16 cellular contexts compared by ENCODE assay signal in genomic region chr12:7929069-7929792, GRCh38. TPM values are rescaled to one million over a fixed set of nuclear protein-coding genes. Genes with fewer than 3 reads are reported as not detected.
DNase-seq lines count a peak whose midpoint lies in the region; ATAC-seq, FAIRE-seq and TF ChIP-seq lines count a peak whose summit lies in the region.
"Had no signal": no experiment of that assay in that cellular context is flagged by ENCODE, and none has a peak within 500 bp of the region (broad histone marks: within the 10 kb centered on the region; RNA-seq: fewer than 3 reads in every experiment).

No MANE protein-coding gene starts in this region.

- H2AFZ ChIP-seq in astrocyte (ENCODE audit: low read depth, low read length) (no peak overlapping the region), parathyroid adenoma (peak overlapping the region; percentile 17)

- H3K79me2 ChIP-seq in astrocyte (ENCODE audit: insufficient read depth, low read length), result peaks cover 32% of the 10 kb centered on the region
- H3K79me2 ChIP-seq in parathyroid adenoma, result no peaks in the 10 kb centered on the region

- ATAC-seq in activated T-cell treated with anti-CD3 and anti-CD28 coated beads, Interleukin-2, amount 50 U/mL, for 72 hours (replicated peaks in 1 of 2), result no peak
- ATAC-seq in heart right ventricle, result no peak

- peaks cover 23 to 54% of the 10 kb centered on the region in 2 donors for H3K36me3 Mint-ChIP-seq in activated T-cell treated with anti-CD3 and anti-CD28 coated beads, Interleukin-2, amount 50 U/mL, for 72 hours (ENCODE audit: insufficient read depth in 2 of 2)
- peaks cover 20% of the 10 kb centered on the region for H3K36me3 Mint-ChIP-seq in astrocyte (ENCODE audit: low read depth, unreplicated experiment)

- H3K27me3 Mint-ChIP-seq in activated T-cell treated with anti-CD3 and anti-CD28 coated beads, Interleukin-2, amount 50 U/mL, for 72 hours (ENCODE audit: low read depth), result no peaks in the 10 kb centered on the region
- no peaks in the 10 kb centered on the region for H3K27me3 Mint-ChIP-seq in astrocyte (ENCODE audit: low read depth, unreplicated experiment)

- no peaks in the 10 kb centered on the region for H3K9me3 Mint-ChIP-seq in activated T-cell treated with anti-CD3 and anti-CD28 coated beads, Interleukin-2, amount 50 U/mL, for 72 hours
- H3K9me3 Mint-ChIP-seq in astrocyte (ENCODE audit: unreplicated experiment), result no peaks in the 10 kb centered on the region

- peaks cover 58% of the 10 kb centered on the region for H3K36me3 ChIP-seq in astrocyte (ENCODE audit: insufficient read depth, low read length)
- H3K36me3 ChIP-seq in parathyroid adenoma (ENCODE audit: control insufficient read depth, insufficient read depth, low read length), result no peaks in the 10 kb centered on the region
- H3K36me3 ChIP-seq in heart right ventricle, result peaks cover 0 to 95% (median 39%) of the 10 kb centered on the region in 9 donors
- peaks cover 0 to 64% (median 0%) of the 10 kb centered on the region in 3 donors for H3K36me3 ChIP-seq in Peyer's patch

- H3K9ac ChIP-seq in astrocyte (ENCODE audit: low read length) (no peak overlapping the region), parathyroid adenoma (no peak overlapping the region)

- WGBS in heart right ventricle, 2 donors, result 39 to 56% methylated on average over 6 to 8 of the region's 8 CpGs

- H3K27ac ChIP-seq in astrocyte (ENCODE audit: low read depth, low read length) (no peak overlapping the region), parathyroid adenoma (no peak overlapping the region), heart right ventricle (no peak overlapping the region), Peyer's patch (no peak overlapping the region)

- H3K27me3 ChIP-seq in astrocyte (ENCODE audit: insufficient read depth, low read length) (no peaks in the 10 kb centered on the region), parathyroid adenoma (ENCODE audit: control insufficient read depth, insufficient read depth, low read length) (no peaks in the 10 kb centered on the region), heart right ventricle (no peaks in the 10 kb centered on the region), Peyer's patch (no peaks in the 10 kb centered on the region)

- no peaks in the 10 kb centered on the region for H3K9me3 ChIP-seq in astrocyte (ENCODE audit: insufficient read depth, low read depth, low read length)
- H3K9me3 ChIP-seq in parathyroid adenoma (ENCODE audit: control insufficient read depth, low read length), result no peaks in the 10 kb centered on the region
- H3K9me3 ChIP-seq in heart right ventricle, result no peaks in the 10 kb centered on the region
- no peaks in the 10 kb centered on the region for H3K9me3 ChIP-seq in Peyer's patch

- peak overlapping the region in 1 of 2 donors; percentile 46 for H3K4me3 Mint-ChIP-seq in activated T-cell treated with anti-CD3 and anti-CD28 coated beads, Interleukin-2, amount 50 U/mL, for 72 hours
- H3K4me3 Mint-ChIP-seq in astrocyte (ENCODE audit: unreplicated experiment), result no peak overlapping the region

- TF ChIP-seq CTCF in astrocyte (IDR thresholded peaks at IDR 0.05; ENCODE audit: insufficient read depth, low read depth, low read length) (no peak), parathyroid adenoma (IDR thresholded peaks at IDR 0.05) (no peak), heart right ventricle (IDR thresholded peaks at IDR 0.05) (no peak), Peyer's patch (IDR thresholded peaks at IDR 0.05) (no peak)

- H3K4me3 ChIP-seq in astrocyte (ENCODE audit: insufficient read depth, low read depth, low read length) (no peak overlapping the region), parathyroid adenoma (ENCODE audit: low read depth, low read length) (no peak overlapping the region), heart right ventricle (no peak overlapping the region), Peyer's patch (no peak overlapping the region)

- peaks cover 57% of the 10 kb centered on the region for H4K20me1 ChIP-seq in astrocyte (ENCODE audit: insufficient read depth, low read length)

- no peak for FAIRE-seq in astrocyte (lab: Jason Lieb, UNC)
- FAIRE-seq: frontal cortex had no signal

- peak overlapping the region; percentile 87 for H3K27ac Mint-ChIP-seq in activated T-cell treated with anti-CD3 and anti-CD28 coated beads, Interleukin-2, amount 50 U/mL, for 72 hours
- peak overlapping the region; percentile 34 for H3K27ac Mint-ChIP-seq in astrocyte (ENCODE audit: unreplicated experiment)

- DNase-seq in activated T-cell treated with anti-CD3 and anti-CD28 coated beads, Interleukin-2, amount 50 U/mL, for 72 hours, result no peak
- DNase-seq in activated T-cell treated with anti-CD3 and anti-CD28 coated beads, Interleukin-2, amount 50 U/mL, for 48 hours, result no peak
- DNase-seq in NCI-H2029 (lab: John Stamatoyannopoulos, UW) (peak; percentile 18), astrocyte (ENCODE audit: low read depth) (no peak), heart right ventricle (no peak), Peyer's patch (no peak)
- DNase-seq in NK-92 treated with Interleukin-12 subunit alpha and Interleukin-12 subunit beta, amount 100 ng/mL, for 24 hours (lab: John Stamatoyannopoulos, UW), result no peak
- DNase-seq: activated CD4-positive, alpha-beta T cell treated with anti-CD3 and anti-CD28 coated beads, Interleukin-2, amount 50 U/mL, for 48 hours; activated gamma-delta T cell treated with Interleukin-2 at 50 U/mL for 16 hours; DMS 273 treated with DMSO at 0.1 percent for 48 hours; IMR-90; MV-4-11; NCI-H510A had no signal

- intact Hi-C loops in heart right ventricle (cut with DNase I), result no loop called here

- no peak for TF ChIP-seq POLR2A in Peyer's patch (IDR thresholded peaks at IDR 0.05)

- H3K4me1 ChIP-seq in astrocyte (ENCODE audit: insufficient read depth, low read length), result peaks cover 3% of the 10 kb centered on the region
- H3K4me1 ChIP-seq in parathyroid adenoma, result no peaks in the 10 kb centered on the region
- H3K4me1 ChIP-seq in heart right ventricle, result peaks cover 0 to 62% (median 7%) of the 10 kb centered on the region in 9 donors
- no peaks in the 10 kb centered on the region for H3K4me1 ChIP-seq in Peyer's patch

- H3K4me1 Mint-ChIP-seq in activated T-cell treated with anti-CD3 and anti-CD28 coated beads, Interleukin-2, amount 50 U/mL, for 72 hours (ENCODE audit: low read depth), result peaks cover 43% of the 10 kb centered on the region
- H3K4me1 Mint-ChIP-seq in astrocyte (ENCODE audit: low read depth, unreplicated experiment), result no peaks in the 10 kb centered on the region

- H3K4me2 ChIP-seq in astrocyte (ENCODE audit: low read length) (no peak overlapping the region), parathyroid adenoma (ENCODE audit: low read length) (no peak overlapping the region)

RNA-seq across cellular contexts. Expression of gene SLC2A3, which starts 6.8 kb away (rescaled TPM):
- total RNA-seq in activated T-cell treated with anti-CD3 and anti-CD28 coated beads, Interleukin-2, amount 50 U/mL, for 72 hours, result 100 to 1,000 TPM; 312 to 509 TPM
- total RNA-seq in astrocyte, result 178 and 389 TPM in 2 replicates
- total RNA-seq in heart right ventricle, result 100 to 1,000 TPM in 1 of 10 donors, 10 to 100 TPM in 8, 1 to 10 TPM in 1; 9.1 to 109 (median 15.7) TPM
- polyA plus RNA-seq in heart right ventricle, result 1 to 10 TPM; 3.9 to 6.4 TPM
- total RNA-seq in Peyer's patch, result 10 to 100 TPM in 2 of 4 donors, 1 to 10 TPM in 2; 1.9 to 69.3 (median 11.2) TPM

RNA-seq across cellular contexts. Expression of gene SLC2A14, which starts 56.5 kb away (rescaled TPM):
- under 1 TPM in 1 of 2 donors, not detected in 1; 0.14 TPM for total RNA-seq in activated T-cell treated with anti-CD3 and anti-CD28 coated beads, Interleukin-2, amount 50 U/mL, for 72 hours
- total RNA-seq in astrocyte (2.3 and 2.8 TPM in 2 replicates), heart right ventricle (under 1 TPM in 3 of 10 donors, not detected in 7; 0.22 to 0.95 (median 0.39) TPM), Peyer's patch (1 to 10 TPM in 1 of 4 donors, under 1 TPM in 1, not detected in 2; 0.57 to 1.1 TPM)
- polyA plus RNA-seq in heart right ventricle, result not detected
- total RNA-seq: IMR-90; T-helper 1 cell treated with Interleukin-12 subunit alpha and Interleukin-12 subunit beta and Interleukin-4 antibody, amounts not matched to agents 30 ng/mL and 1 ng/mL, for 36 hours had no signal
